ENCODE assay signal across 9 cellular contexts in genomic region chr4:140326395-140326993, GRCh38. TPM values are rescaled to one million over a fixed set of nuclear protein-coding genes. Genes with fewer than 3 reads are reported as not detected.
DNase-seq lines count a peak whose midpoint lies in the region; FAIRE-seq and TF ChIP-seq lines count a peak whose summit lies in the region.
"Had no signal": no experiment of that assay in that cellular context is flagged by ENCODE, and none has a peak within 500 bp of the region (broad histone marks: within the 10 kb centered on the region; RNA-seq: fewer than 3 reads in every experiment).

No MANE protein-coding gene starts in this region.

- no peak overlapping the region for H3K27ac ChIP-seq in kidney (ENCODE audit: low read depth in 2 of 2, low read length in 2 of 2)
- H3K27ac ChIP-seq: neutrophil had no signal

- no peaks in the 10 kb centered on the region for H3K9me3 ChIP-seq in kidney (ENCODE audit: control insufficient read depth in 1 of 2, low read length in 2 of 2)
- H3K9me3 ChIP-seq: neutrophil had no signal

- TF ChIP-seq CTCF in GM06990 (IDR thresholded peaks at IDR 0.05; ENCODE audit: insufficient read depth, low read length, poor library complexity, severe bottlenecking) (peak; percentile 50), brain (conservative IDR thresholded peaks at IDR 0.05) (peak; percentile 70 to 75), kidney (IDR thresholded peaks at IDR 0.05; ENCODE audit: borderline replicate concordance, extremely low read depth, insufficient read depth) (peak; percentile 55)

- peaks cover 5% of the 10 kb centered on the region for H3K4me1 Mint-ChIP-seq in brain

- H3K9me3 Mint-ChIP-seq in brain = peaks cover under 1 to 13% (median 5%) of the 10 kb centered on the region in 5 experiments
- H3K9me3 Mint-ChIP-seq: T-helper 1 cell treated with Interleukin-12 subunit alpha and Interleukin-12 subunit beta and Interleukin-4 antibody, amounts not matched to agents 30 μg/mL and 1 μg/mL, for 36 hours had no signal

- no peaks in the 10 kb centered on the region for H3K36me3 Mint-ChIP-seq in brain

- no peaks in the 10 kb centered on the region; the same call in 1 of the 2 replicates for H3K27me3 ChIP-seq in GM06990 (replicated peaks; ENCODE audit: control insufficient read depth, insufficient read depth, low read length)
- H3K27me3 ChIP-seq: neutrophil had no signal

- H3K36me3 ChIP-seq in GM06990 (ENCODE audit: control insufficient read depth, insufficient read depth, low read length) = no peaks in the 10 kb centered on the region
- no peaks in the 10 kb centered on the region for H3K36me3 ChIP-seq in kidney (ENCODE audit: control insufficient read depth in 1 of 2, insufficient read depth in 2 of 2, low read length in 2 of 2)
- H3K36me3 ChIP-seq: neutrophil had no signal

- no peak overlapping the region for H3K4me3 ChIP-seq in GM06990 (replicated peaks; ENCODE audit: low read depth, low read length)
- H3K4me3 ChIP-seq in kidney (ENCODE audit: low read length in 2 of 2) = no peak overlapping the region

- intact Hi-C loops in kidney (cut with DNase I) = no loop called here

- no peaks in the 10 kb centered on the region for H3K4me1 ChIP-seq in kidney (ENCODE audit: control insufficient read depth in 1 of 2, insufficient read depth in 1 of 2, low read depth in 1 of 2, low read length in 2 of 2)

- H3K27me3 Mint-ChIP-seq in brain = peaks cover 6% of the 10 kb centered on the region

- no peak overlapping the region for H3K27ac Mint-ChIP-seq in brain
- H3K27ac Mint-ChIP-seq: T-helper 1 cell treated with Interleukin-12 subunit alpha and Interleukin-12 subunit beta and Interleukin-4 antibody, amounts not matched to agents 30 μg/mL and 1 μg/mL, for 36 hours had no signal

- no peak overlapping the region for H3K4me3 Mint-ChIP-seq in brain
- H3K4me3 Mint-ChIP-seq: T-helper 1 cell treated with Interleukin-12 subunit alpha and Interleukin-12 subunit beta and Interleukin-4 antibody, amounts not matched to agents 30 μg/mL and 1 μg/mL, for 36 hours had no signal

- FAIRE-seq in kidney (lab: Jason Lieb, UNC) (peak; percentile 42), urothelium cell line (lab: Jason Lieb, UNC) (no peak)

- no peak overlapping the region for H3K9ac ChIP-seq in kidney (ENCODE audit: low read length in 2 of 2)

- DNase-seq in GM06990 (ENCODE audit: extremely low read depth, insufficient read length) = no peak
- DNase-seq in NCI-H1105 treated with DMSO at 0.1 percent for 48 hours (lab: John Stamatoyannopoulos, UW) = peak; percentile 34
- no peak for DNase-seq in kidney
- DNase-seq in urothelium cell line (ENCODE audit: low spot score) = peak; percentile 44
- no peak for DNase-seq in NCI-H1048 (lab: John Stamatoyannopoulos, UW)
- DNase-seq in activated effector memory CD4-positive, alpha-beta T cell treated with anti-CD3 and anti-CD28 coated beads, Interleukin-2, amount 50 U/mL, for 16 hours = no peak

RNA-seq across cellular contexts. Expression of gene SCOC, which starts 47.0 kb away (rescaled TPM):
- polyA plus RNA-seq in brain (ENCODE audit: insufficient read depth, low read depth, low replicate concordance) (25.0 TPM), kidney (ENCODE audit: insufficient read depth, low read depth, low replicate concordance) (99.4 TPM)
- total RNA-seq in kidney = 74.1 TPM

Comparison
In these comparisons a context has a peak if more than half of its experiments do, and no peak if none do; other contexts are left out.
1. DNase-seq: peak in NCI-H1105 treated with DMSO at 0.1 percent for 48 hours (single experiment) and urothelium cell line (single experiment); none in GM06990 (single experiment), kidney (single experiment), NCI-H1048 (single experiment) and activated effector memory CD4-positive, alpha-beta T cell treated with anti-CD3 and anti-CD28 coated beads, Interleukin-2, amount 50 U/mL, for 16 hours (single experiment).
2. Peak in every context shown above with its lines, with median percentiles within 50 percentile points of each other: CTCF ChIP-seq.